In genomic region chr17:1083451-1084187, GRCh38 we compare ENCODE assay signal across 16 cellular contexts.
A peak's percentile ranks its signal among the peaks of the same experiment; 100 is the strongest.
DNase-seq lines count a peak whose midpoint lies in the region.
"Had no signal": no experiment of that assay in that cellular context is flagged by ENCODE, and none has a peak within 500 bp of the region (broad histone marks: within the 10 kb centered on the region; RNA-seq: fewer than 3 reads in every experiment).

No MANE protein-coding gene starts in this region.

- H3K4me3 ChIP-seq in H7 (ENCODE audit: insufficient read depth, low read depth, low read length) (no peak overlapping the region), Karpas-422 (ENCODE audit: low read length) (no peak overlapping the region)
- H3K4me3 ChIP-seq: GM12878 had no signal

- H4K20me1 ChIP-seq in Karpas-422 (ENCODE audit: insufficient read depth, low read depth, low read length) = peaks cover 17% of the 10 kb centered on the region; the same call in 1 of the 2 replicates

- H3K79me2 ChIP-seq in Karpas-422 (ENCODE audit: low read length) = peaks cover 8% of the 10 kb centered on the region; the same call in 1 of the 2 replicates

- no peaks in the 10 kb centered on the region for H3K9me2 ChIP-seq in Karpas-422 (replicated peaks; ENCODE audit: insufficient read depth, low read length)

- H3K27me3 ChIP-seq in H7 (ENCODE audit: control insufficient read depth, insufficient read depth, low read length) = no peaks in the 10 kb centered on the region
- no peaks in the 10 kb centered on the region for H3K27me3 ChIP-seq in Karpas-422 (ENCODE audit: low read length)

- H3K9me3 ChIP-seq in Karpas-422 (ENCODE audit: low read length) = no peaks in the 10 kb centered on the region

- no peak overlapping the region for H3K4me2 ChIP-seq in Karpas-422 (ENCODE audit: low read depth, low read length, poor library complexity, severe bottlenecking)

- H3K36me3 ChIP-seq in H7 (replicated peaks; ENCODE audit: control insufficient read depth, insufficient read depth, low read length) (no peaks in the 10 kb centered on the region), Karpas-422 (ENCODE audit: insufficient read depth, low read length) (peaks cover 10% of the 10 kb centered on the region; the same call in 1 of the 2 replicates)

- no peak overlapping the region for H2AFZ ChIP-seq in Karpas-422 (ENCODE audit: low read length)

- peak; percentile 56 for DNase-seq in D341Med (ENCODE audit: low spot score)
- peak; percentile 59 for DNase-seq in NCI-H2227 (lab: John Stamatoyannopoulos, UW; ENCODE audit: unreplicated experiment)
- peak; percentile 81 for DNase-seq in dermis blood vessel endothelial cell
- DNase-seq in mucosa of gallbladder (ENCODE audit: low spot score) = peak; percentile 67
- DNase-seq in H7 = no peak
- DNase-seq in Karpas-422 = no peak
- no peak for DNase-seq in DMS153 treated with DMSO at 0.1 percent for 48 hours (lab: John Stamatoyannopoulos, UW; ENCODE audit: unreplicated experiment)
- DNase-seq in iPS-NIHi11 (ENCODE audit: low spot score) = no peak
- DNase-seq: activated CD4-positive, alpha-beta T cell treated with anti-CD3 and anti-CD28 coated beads, Interleukin-2, amount 50 U/mL, for 1 hour; amygdala; DND-41; immature natural killer cell; NCI-H1930; stimulated activated CD4-positive, alpha-beta T cell treated with anti-CD3 and anti-CD28 coated beads, Interleukin-2, amount 100 ng/mL, for 48 hours; T-helper 17 cell had no signal

- H3K9ac ChIP-seq in Karpas-422 (ENCODE audit: low read length) = no peak overlapping the region

- H3K27ac ChIP-seq in Karpas-422 (ENCODE audit: low read length) = no peak overlapping the region

- no peaks in the 10 kb centered on the region for H3K4me1 ChIP-seq in Karpas-422 (ENCODE audit: low read length)

Comparison
In these comparisons a context has a peak if more than half of its experiments do, and no peak if none do; other contexts are left out.
1. DNase-seq: peak in D341Med (single experiment), NCI-H2227 (single experiment), dermis blood vessel endothelial cell (single experiment) and mucosa of gallbladder (single experiment); none in H7 (single experiment), Karpas-422 (single experiment), DMS153 treated with DMSO at 0.1 percent for 48 hours (single experiment) and iPS-NIHi11 (single experiment).